9 cellular contexts compared by ENCODE assay signal in genomic region chr9:32431940-32432555, GRCh38.
A peak's percentile ranks its signal among the peaks of the same experiment; 100 is the strongest.
DNase-seq lines count a peak whose midpoint lies in the region; ATAC-seq and TF ChIP-seq lines count a peak whose summit lies in the region.
"Had no signal": no experiment of that assay in that cellular context is flagged by ENCODE, and none has a peak within 500 bp of the region (broad histone marks: within the 10 kb centered on the region; RNA-seq: fewer than 3 reads in every experiment).

No MANE protein-coding gene starts in this region.

- ATAC-seq in HG02588 (IDR thresholded peaks at IDR 0.05; ENCODE audit: unreplicated experiment) = no peak

- DNase-seq in DMS79 treated with DMSO at 0.1 percent for 48 hours (lab: John Stamatoyannopoulos, UW) (peak; percentile 8), DMS79 (lab: John Stamatoyannopoulos, UW) (no peak), HPDE6-E6E7 (ENCODE audit: extremely low spot score) (peak; percentile 15), fibroblast of mammary gland (ENCODE audit: low read depth) (peak; percentile 54), retina (peak; percentile 15), NOMO-1 treated with DMSO at 0.1 percent for 48 hours (lab: John Stamatoyannopoulos, UW; ENCODE audit: unreplicated experiment) (no peak)
- peak; percentile 29 to 31 for DNase-seq in activated CD4-positive, alpha-beta T cell treated with anti-CD3 and anti-CD28 coated beads, Interleukin-2, amount 50 U/mL, for 4 hours

- peak; percentile 51 for TF ChIP-seq CTCF in fibroblast of mammary gland (conservative IDR thresholded peaks at IDR 0.05; ENCODE audit: control insufficient read depth, insufficient read depth, low read depth, low read length)

- H3K4me3 ChIP-seq in fibroblast of mammary gland (ENCODE audit: control insufficient read depth, low read depth, low read length) = no peak overlapping the region
- H3K4me3 ChIP-seq: BLaER1 treated with 17β-estradiol and CSF1 and Interleukin-3, amounts not matched to agents 10 nM and 100 nM had no signal

Comparison
In these comparisons a context has a peak if more than half of its experiments do, and no peak if none do; other contexts are left out.
1. DNase-seq: peak in DMS79 treated with DMSO at 0.1 percent for 48 hours (single experiment), HPDE6-E6E7 (single experiment), activated CD4-positive, alpha-beta T cell treated with anti-CD3 and anti-CD28 coated beads, Interleukin-2, amount 50 U/mL, for 4 hours (2 of 2), fibroblast of mammary gland (single experiment) and retina (single experiment); none in DMS79 (single experiment) and NOMO-1 treated with DMSO at 0.1 percent for 48 hours (single experiment).